Comparison of ENCODE assay signal across 1 cellular context in the genomic region with DNA sequence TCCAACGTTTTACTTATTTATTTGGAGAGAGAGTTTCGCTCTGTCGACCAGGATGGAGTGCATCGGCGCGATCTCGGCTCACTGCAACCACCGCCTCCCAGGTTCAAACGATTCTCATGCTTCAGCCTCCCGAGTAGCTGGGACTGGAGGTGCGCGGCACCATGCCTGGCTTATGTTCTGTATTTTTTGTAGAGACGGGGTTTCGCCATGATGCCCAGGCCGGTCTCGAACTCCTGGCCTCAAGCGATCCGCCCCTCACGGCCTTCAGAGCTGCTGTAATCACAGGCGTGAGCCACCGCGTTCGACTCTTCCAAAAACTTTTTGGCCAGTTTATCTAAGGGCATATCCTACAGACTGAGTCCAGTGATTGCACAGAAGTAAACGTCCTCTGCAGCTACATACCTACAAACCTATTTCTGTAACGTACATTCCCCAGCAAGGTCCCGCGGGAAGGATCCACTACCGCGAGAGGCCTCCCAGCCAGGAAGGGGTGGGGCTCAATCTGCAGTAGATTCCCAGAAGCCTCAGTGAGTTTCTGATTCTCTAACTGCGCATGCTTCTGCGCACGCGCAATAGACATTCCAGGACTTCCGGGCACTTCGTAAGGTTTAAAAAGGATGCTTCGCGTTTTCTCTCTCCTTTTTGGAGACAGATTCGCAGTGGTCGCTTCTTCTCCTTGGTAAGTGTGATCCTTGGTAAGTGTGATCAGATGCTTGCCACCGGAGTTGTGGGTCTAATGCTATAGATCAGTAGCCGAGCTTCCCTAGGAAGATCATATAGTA.
A peak's percentile ranks its signal among the peaks of the same experiment; 100 is the strongest.
TF ChIP-seq lines count a peak whose summit lies in the region.

A gene with protein sequence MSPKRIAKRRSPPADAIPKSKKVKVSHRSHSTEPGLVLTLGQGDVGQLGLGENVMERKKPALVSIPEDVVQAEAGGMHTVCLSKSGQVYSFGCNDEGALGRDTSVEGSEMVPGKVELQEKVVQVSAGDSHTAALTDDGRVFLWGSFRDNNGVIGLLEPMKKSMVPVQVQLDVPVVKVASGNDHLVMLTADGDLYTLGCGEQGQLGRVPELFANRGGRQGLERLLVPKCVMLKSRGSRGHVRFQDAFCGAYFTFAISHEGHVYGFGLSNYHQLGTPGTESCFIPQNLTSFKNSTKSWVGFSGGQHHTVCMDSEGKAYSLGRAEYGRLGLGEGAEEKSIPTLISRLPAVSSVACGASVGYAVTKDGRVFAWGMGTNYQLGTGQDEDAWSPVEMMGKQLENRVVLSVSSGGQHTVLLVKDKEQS (plus strand): TSS at position 638 of the 782 bp plus-strand sequence. CDS start 23,824 bp downstream, outside the sequence.

TF ChIP-seq in HepG2, 621 proteins besides CTCF, POLR2A, EP300 and RAD21 (continued from another document and continues in another):
- TF ChIP-seq ZFP37 (CRISPR knock-in tag; IDR thresholded peaks at IDR 0.05; ENCODE audit: borderline replicate concordance), result no peak
- TF ChIP-seq GZF1 (CRISPR knock-in tag; IDR thresholded peaks at IDR 0.05), result no peak
- TF ChIP-seq, protein P1, sequence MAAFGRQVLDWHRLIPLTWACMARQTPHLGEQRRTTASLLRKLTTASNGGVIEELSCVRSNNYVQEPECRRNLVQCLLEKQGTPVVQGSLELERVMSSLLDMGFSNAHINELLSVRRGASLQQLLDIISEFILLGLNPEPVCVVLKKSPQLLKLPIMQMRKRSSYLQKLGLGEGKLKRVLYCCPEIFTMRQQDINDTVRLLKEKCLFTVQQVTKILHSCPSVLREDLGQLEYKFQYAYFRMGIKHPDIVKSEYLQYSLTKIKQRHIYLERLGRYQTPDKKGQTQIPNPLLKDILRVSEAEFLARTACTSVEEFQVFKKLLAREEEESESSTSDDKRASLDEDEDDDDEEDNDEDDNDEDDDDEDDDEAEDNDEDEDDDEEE (CRISPR knock-in tag; IDR thresholded peaks at IDR 0.05), result no peak
- 0 out of 2 replicates have a peak, but pooled peaks have one; percentile 12 for TF ChIP-seq CEBPG (CRISPR knock-in tag; IDR thresholded peaks at IDR 0.05)
- TF ChIP-seq, protein P2, sequence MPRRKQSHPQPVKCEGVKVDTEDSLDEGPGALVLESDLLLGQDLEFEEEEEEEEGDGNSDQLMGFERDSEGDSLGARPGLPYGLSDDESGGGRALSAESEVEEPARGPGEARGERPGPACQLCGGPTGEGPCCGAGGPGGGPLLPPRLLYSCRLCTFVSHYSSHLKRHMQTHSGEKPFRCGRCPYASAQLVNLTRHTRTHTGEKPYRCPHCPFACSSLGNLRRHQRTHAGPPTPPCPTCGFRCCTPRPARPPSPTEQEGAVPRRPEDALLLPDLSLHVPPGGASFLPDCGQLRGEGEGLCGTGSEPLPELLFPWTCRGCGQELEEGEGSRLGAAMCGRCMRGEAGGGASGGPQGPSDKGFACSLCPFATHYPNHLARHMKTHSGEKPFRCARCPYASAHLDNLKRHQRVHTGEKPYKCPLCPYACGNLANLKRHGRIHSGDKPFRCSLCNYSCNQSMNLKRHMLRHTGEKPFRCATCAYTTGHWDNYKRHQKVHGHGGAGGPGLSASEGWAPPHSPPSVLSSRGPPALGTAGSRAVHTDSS (CRISPR knock-in tag; conservative IDR thresholded peaks at IDR 0.05), result no peak
- TF ChIP-seq ZNF619 (CRISPR knock-in tag; IDR thresholded peaks at IDR 0.05), result no peak
- TF ChIP-seq, protein P3, sequence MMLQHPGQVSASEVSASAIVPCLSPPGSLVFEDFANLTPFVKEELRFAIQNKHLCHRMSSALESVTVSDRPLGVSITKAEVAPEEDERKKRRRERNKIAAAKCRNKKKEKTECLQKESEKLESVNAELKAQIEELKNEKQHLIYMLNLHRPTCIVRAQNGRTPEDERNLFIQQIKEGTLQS (CRISPR knock-in tag; IDR thresholded peaks at IDR 0.05), result peak; percentile 3; the same call in 1 of the 2 replicates
- TF ChIP-seq NFE2 (CRISPR knock-in tag; IDR thresholded peaks at IDR 0.05), result no peak
- TF ChIP-seq POGZ (CRISPR knock-in tag; IDR thresholded peaks at IDR 0.05), result peak; percentile 64; the same call in 1 of the 2 replicates
- no peak for TF ChIP-seq NONO (IDR thresholded peaks at IDR 0.05)
- 0 out of 2 replicates have a peak, but pooled peaks have one; percentile 34 for TF ChIP-seq NONO (CRISPR knock-in tag; conservative IDR thresholded peaks at IDR 0.05)
- peak; percentile 53; the same call in 1 of the 2 replicates for TF ChIP-seq NFKB2 (CRISPR knock-in tag; IDR thresholded peaks at IDR 0.05; ENCODE audit: borderline replicate concordance)
- TF ChIP-seq HNRNPUL1 (IDR thresholded peaks at IDR 0.05; ENCODE audit: low read depth, low read length), result no peak
- TF ChIP-seq MEIS1 (CRISPR knock-in tag; IDR thresholded peaks at IDR 0.05; ENCODE audit: borderline replicate concordance), result no peak
- TF ChIP-seq ZFP36L1 (CRISPR knock-in tag; IDR thresholded peaks at IDR 0.05), result no peak; the same call in 1 of the 2 replicates
- TF ChIP-seq SOX13 (IDR thresholded peaks at IDR 0.05), result peak; percentile 23; the same call in 1 of the 2 replicates
- TF ChIP-seq SOX13 (CRISPR knock-in tag; conservative IDR thresholded peaks at IDR 0.05 in 1 of 2, IDR thresholded peaks at IDR 0.05 in 1 of 2), result no peak
- peak; percentile 53 for TF ChIP-seq ASH2L (IDR thresholded peaks at IDR 0.05; ENCODE audit: insufficient read length, low read depth, low read length)
- 0 out of 2 replicates have a peak, but pooled peaks have one; percentile 33 for TF ChIP-seq ZBTB21 (CRISPR knock-in tag; IDR thresholded peaks at IDR 0.05)
- TF ChIP-seq NCOR1 (IDR thresholded peaks at IDR 0.05; ENCODE audit: borderline replicate concordance, low read length), result no peak
- no peak for TF ChIP-seq ZFP90 (CRISPR knock-in tag; IDR thresholded peaks at IDR 0.05; ENCODE audit: borderline replicate concordance)
- TF ChIP-seq ZBTB38 (CRISPR knock-in tag; IDR thresholded peaks at IDR 0.05), result peak; percentile 74
- peak; percentile 72; the same call in 1 of the 2 replicates for TF ChIP-seq ZNF350 (CRISPR knock-in tag; IDR thresholded peaks at IDR 0.05; ENCODE audit: borderline replicate concordance, low read depth)
- TF ChIP-seq TEAD3 (CRISPR knock-in tag; optimal IDR thresholded peaks at IDR 0.05; ENCODE audit: borderline replicate concordance), result peak; percentile 93
- TF ChIP-seq ZNF878 (CRISPR knock-in tag; IDR thresholded peaks at IDR 0.05), result 0 out of 2 replicates have a peak, but pooled peaks have one; percentile 25
- peak; percentile 76 for TF ChIP-seq KDM2A (CRISPR knock-in tag; IDR thresholded peaks at IDR 0.05; ENCODE audit: borderline replicate concordance, low read depth)
- TF ChIP-seq SALL1 (CRISPR knock-in tag; IDR thresholded peaks at IDR 0.05), result peak; percentile 79; the same call in 1 of the 2 replicates
- peak; percentile 99 for TF ChIP-seq YEATS2 (CRISPR knock-in tag; IDR thresholded peaks at IDR 0.05; ENCODE audit: borderline replicate concordance)
- TF ChIP-seq PITX1 (CRISPR knock-in tag; IDR thresholded peaks at IDR 0.05), result 0 out of 2 replicates have a peak, but pooled peaks have one; percentile 49
- TF ChIP-seq DNMT3B (CRISPR knock-in tag; conservative IDR thresholded peaks at IDR 0.05), result peak; percentile 90
- TF ChIP-seq, protein P4, sequence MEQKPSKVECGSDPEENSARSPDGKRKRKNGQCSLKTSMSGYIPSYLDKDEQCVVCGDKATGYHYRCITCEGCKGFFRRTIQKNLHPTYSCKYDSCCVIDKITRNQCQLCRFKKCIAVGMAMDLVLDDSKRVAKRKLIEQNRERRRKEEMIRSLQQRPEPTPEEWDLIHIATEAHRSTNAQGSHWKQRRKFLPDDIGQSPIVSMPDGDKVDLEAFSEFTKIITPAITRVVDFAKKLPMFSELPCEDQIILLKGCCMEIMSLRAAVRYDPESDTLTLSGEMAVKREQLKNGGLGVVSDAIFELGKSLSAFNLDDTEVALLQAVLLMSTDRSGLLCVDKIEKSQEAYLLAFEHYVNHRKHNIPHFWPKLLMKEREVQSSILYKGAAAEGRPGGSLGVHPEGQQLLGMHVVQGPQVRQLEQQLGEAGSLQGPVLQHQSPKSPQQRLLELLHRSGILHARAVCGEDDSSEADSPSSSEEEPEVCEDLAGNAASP (CRISPR knock-in tag; IDR thresholded peaks at IDR 0.05; ENCODE audit: borderline replicate concordance), result peak; percentile 59; the same call in 1 of the 2 replicates
- TF ChIP-seq HCFC1 (IDR thresholded peaks at IDR 0.05; ENCODE audit: low read depth, low read length), result peak; percentile 55; the same call in 1 of the 2 replicates
- TF ChIP-seq ZNF335 (CRISPR knock-in tag; IDR thresholded peaks at IDR 0.05), result peak; percentile 71
- peak; percentile 30 for TF ChIP-seq FOXA3 (CRISPR knock-in tag; IDR thresholded peaks at IDR 0.05)
- TF ChIP-seq, protein P5, sequence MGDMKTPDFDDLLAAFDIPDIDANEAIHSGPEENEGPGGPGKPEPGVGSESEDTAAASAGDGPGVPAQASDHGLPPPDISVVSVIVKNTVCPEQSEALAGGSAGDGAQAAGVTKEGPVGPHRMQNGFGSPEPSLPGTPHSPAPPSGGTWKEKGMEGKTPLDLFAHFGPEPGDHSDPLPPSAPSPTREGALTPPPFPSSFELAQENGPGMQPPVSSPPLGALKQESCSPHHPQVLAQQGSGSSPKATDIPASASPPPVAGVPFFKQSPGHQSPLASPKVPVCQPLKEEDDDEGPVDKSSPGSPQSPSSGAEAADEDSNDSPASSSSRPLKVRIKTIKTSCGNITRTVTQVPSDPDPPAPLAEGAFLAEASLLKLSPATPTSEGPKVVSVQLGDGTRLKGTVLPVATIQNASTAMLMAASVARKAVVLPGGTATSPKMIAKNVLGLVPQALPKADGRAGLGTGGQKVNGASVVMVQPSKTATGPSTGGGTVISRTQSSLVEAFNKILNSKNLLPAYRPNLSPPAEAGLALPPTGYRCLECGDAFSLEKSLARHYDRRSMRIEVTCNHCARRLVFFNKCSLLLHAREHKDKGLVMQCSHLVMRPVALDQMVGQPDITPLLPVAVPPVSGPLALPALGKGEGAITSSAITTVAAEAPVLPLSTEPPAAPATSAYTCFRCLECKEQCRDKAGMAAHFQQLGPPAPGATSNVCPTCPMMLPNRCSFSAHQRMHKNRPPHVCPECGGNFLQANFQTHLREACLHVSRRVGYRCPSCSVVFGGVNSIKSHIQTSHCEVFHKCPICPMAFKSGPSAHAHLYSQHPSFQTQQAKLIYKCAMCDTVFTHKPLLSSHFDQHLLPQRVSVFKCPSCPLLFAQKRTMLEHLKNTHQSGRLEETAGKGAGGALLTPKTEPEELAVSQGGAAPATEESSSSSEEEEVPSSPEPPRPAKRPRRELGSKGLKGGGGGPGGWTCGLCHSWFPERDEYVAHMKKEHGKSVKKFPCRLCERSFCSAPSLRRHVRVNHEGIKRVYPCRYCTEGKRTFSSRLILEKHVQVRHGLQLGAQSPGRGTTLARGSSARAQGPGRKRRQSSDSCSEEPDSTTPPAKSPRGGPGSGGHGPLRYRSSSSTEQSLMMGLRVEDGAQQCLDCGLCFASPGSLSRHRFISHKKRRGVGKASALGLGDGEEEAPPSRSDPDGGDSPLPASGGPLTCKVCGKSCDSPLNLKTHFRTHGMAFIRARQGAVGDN (CRISPR knock-in tag; IDR thresholded peaks at IDR 0.05), result peak; percentile 57
- TF ChIP-seq, protein P6, sequence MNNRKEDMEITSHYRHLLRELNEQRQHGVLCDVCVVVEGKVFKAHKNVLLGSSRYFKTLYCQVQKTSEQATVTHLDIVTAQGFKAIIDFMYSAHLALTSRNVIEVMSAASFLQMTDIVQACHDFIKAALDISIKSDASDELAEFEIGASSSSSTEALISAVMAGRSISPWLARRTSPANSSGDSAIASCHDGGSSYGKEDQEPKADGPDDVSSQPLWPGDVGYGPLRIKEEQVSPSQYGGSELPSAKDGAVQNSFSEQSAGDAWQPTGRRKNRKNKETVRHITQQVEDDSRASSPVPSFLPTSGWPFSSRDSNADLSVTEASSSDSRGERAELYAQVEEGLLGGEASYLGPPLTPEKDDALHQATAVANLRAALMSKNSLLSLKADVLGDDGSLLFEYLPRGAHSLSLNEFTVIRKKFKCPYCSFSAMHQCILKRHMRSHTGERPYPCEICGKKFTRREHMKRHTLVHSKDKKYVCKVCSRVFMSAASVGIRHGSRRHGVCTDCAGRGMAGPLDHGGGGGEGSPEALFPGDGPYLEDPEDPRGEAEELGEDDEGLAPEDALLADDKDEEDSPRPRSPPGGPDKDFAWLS (CRISPR knock-in tag; IDR thresholded peaks at IDR 0.05; ENCODE audit: borderline replicate concordance), result no peak
- TF ChIP-seq DR1 (CRISPR knock-in tag; IDR thresholded peaks at IDR 0.05), result peak; percentile 97
- TF ChIP-seq, protein P7, sequence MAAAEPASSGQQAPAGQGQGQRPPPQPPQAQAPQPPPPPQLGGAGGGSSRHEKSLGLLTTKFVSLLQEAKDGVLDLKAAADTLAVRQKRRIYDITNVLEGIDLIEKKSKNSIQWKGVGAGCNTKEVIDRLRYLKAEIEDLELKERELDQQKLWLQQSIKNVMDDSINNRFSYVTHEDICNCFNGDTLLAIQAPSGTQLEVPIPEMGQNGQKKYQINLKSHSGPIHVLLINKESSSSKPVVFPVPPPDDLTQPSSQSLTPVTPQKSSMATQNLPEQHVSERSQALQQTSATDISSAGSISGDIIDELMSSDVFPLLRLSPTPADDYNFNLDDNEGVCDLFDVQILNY (CRISPR knock-in tag; conservative IDR thresholded peaks at IDR 0.05), result 0 out of 2 replicates have a peak, but pooled peaks have one; percentile 22
- TF ChIP-seq, protein P8, sequence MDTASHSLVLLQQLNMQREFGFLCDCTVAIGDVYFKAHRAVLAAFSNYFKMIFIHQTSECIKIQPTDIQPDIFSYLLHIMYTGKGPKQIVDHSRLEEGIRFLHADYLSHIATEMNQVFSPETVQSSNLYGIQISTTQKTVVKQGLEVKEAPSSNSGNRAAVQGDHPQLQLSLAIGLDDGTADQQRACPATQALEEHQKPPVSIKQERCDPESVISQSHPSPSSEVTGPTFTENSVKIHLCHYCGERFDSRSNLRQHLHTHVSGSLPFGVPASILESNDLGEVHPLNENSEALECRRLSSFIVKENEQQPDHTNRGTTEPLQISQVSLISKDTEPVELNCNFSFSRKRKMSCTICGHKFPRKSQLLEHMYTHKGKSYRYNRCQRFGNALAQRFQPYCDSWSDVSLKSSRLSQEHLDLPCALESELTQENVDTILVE (CRISPR knock-in tag; IDR thresholded peaks at IDR 0.05), result peak; percentile 64
- TF ChIP-seq ZNF468 (CRISPR knock-in tag; IDR thresholded peaks at IDR 0.05), result no peak
- TF ChIP-seq RCOR2 (CRISPR knock-in tag; IDR thresholded peaks at IDR 0.05), result 0 out of 2 replicates have a peak, but pooled peaks have one; percentile 45
- no peak for TF ChIP-seq ZNF121 (CRISPR knock-in tag; IDR thresholded peaks at IDR 0.05)
- TF ChIP-seq ZNF501 (CRISPR knock-in tag; IDR thresholded peaks at IDR 0.05), result peak; percentile 66
- no peak for TF ChIP-seq ZNF251 (CRISPR knock-in tag; IDR thresholded peaks at IDR 0.05)
- TF ChIP-seq NFIC (IDR thresholded peaks at IDR 0.05; ENCODE audit: low read length), result peak; percentile 82
- peak in 1 of 2 experiments; percentile 86; a peak in 2 of 4 replicates for TF ChIP-seq KLF16 (CRISPR knock-in tag; IDR thresholded peaks at IDR 0.05)
- peak; percentile 34; the same call in 1 of the 2 replicates for TF ChIP-seq ZNF205 (CRISPR knock-in tag; IDR thresholded peaks at IDR 0.05)
- TF ChIP-seq NR2F2 (IDR thresholded peaks at IDR 0.05; ENCODE audit: borderline replicate concordance, low read depth), result peak; percentile 62; the same call in 1 of the 2 replicates
- no peak for TF ChIP-seq ZNF562 (CRISPR knock-in tag; IDR thresholded peaks at IDR 0.05; ENCODE audit: borderline replicate concordance)
- TF ChIP-seq ZKSCAN1 (IDR thresholded peaks at IDR 0.05; ENCODE audit: low read length), result no peak
- no peak for TF ChIP-seq REXO4 (CRISPR knock-in tag; IDR thresholded peaks at IDR 0.05; ENCODE audit: borderline replicate concordance)
- TF ChIP-seq MYNN (CRISPR knock-in tag; IDR thresholded peaks at IDR 0.05; ENCODE audit: low read depth), result 0 out of 2 replicates have a peak, but pooled peaks have one; percentile 32
- TF ChIP-seq, protein P9, sequence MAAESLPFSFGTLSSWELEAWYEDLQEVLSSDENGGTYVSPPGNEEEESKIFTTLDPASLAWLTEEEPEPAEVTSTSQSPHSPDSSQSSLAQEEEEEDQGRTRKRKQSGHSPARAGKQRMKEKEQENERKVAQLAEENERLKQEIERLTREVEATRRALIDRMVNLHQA (CRISPR knock-in tag; IDR thresholded peaks at IDR 0.05), result 0 out of 2 replicates have a peak, but pooled peaks have one; percentile 40
